ENCODE assay signal across 8 cellular contexts in genomic region chr3:57691411-57692133, GRCh38. TPM values are rescaled to one million over a fixed set of nuclear protein-coding genes. Genes with fewer than 3 reads are reported as not detected.
A peak's percentile ranks its signal among the peaks of the same experiment; 100 is the strongest.
DNase-seq lines count a peak whose midpoint lies in the region; ATAC-seq, FAIRE-seq and TF ChIP-seq lines count a peak whose summit lies in the region.

No MANE protein-coding gene starts in this region.

- ATAC-seq in T-cell (replicated peaks in 1 of 4) (no peak), pancreas (no peak), GM21526 (IDR thresholded peaks at IDR 0.05; ENCODE audit: low FRiP score, unreplicated experiment) (no peak)

- no peak overlapping the region for H3K14ac ChIP-seq in H9 (ENCODE audit: insufficient read depth, low read length)

- H2BK15ac ChIP-seq in H9 (ENCODE audit: low read depth, low read length) = no peak overlapping the region

- FAIRE-seq in pancreas (lab: Jason Lieb, UNC) = no peak

- H3K4me1 Mint-ChIP-seq in H9 = peaks cover 18 to 19% of the 10 kb centered on the region in 2 experiments
- H3K4me1 Mint-ChIP-seq in T-cell = peaks cover 51 to 55% (median 51%) of the 10 kb centered on the region in 3 donors

- no peak overlapping the region for H2AK5ac ChIP-seq in H9 (ENCODE audit: insufficient read length, low read length)

- no peak for TF ChIP-seq CTCF in H9 (conservative IDR thresholded peaks at IDR 0.05)
- no peak for TF ChIP-seq CTCF in pancreas (IDR thresholded peaks at IDR 0.05)

- H3K18ac ChIP-seq in H9 (ENCODE audit: insufficient read length, low read depth, low read length) = no peak overlapping the region

- H3K36me3 Mint-ChIP-seq in H9 (ENCODE audit: insufficient read depth in 1 of 3, low read depth in 3 of 3) (no peaks in the 10 kb centered on the region), T-cell (peaks cover 2% of the 10 kb centered on the region)

- H3K56ac ChIP-seq in H9 (ENCODE audit: insufficient read length, low read depth, low read length) = no peak overlapping the region

- H3K4me3 Mint-ChIP-seq in H9 (peak overlapping the region; percentile 87 to 94), T-cell (peak overlapping the region; percentile 88 to 94 (median 93))

- H3T11ph ChIP-seq in H9 (ENCODE audit: low read length) = no peak overlapping the region

- no peak overlapping the region for H4K8ac ChIP-seq in H9 (replicated peaks; ENCODE audit: insufficient read length, low read depth, low read length)

- no peaks in the 10 kb centered on the region for H3K36me3 ChIP-seq in pancreas

- H2BK20ac ChIP-seq in H9 (ENCODE audit: low read depth, low read length, poor library complexity, severe bottlenecking) = no peak overlapping the region

- H4K5ac ChIP-seq in H9 (ENCODE audit: insufficient read length, low read depth, low read length) = no peak overlapping the region

- H3K4me1 ChIP-seq in H9 (ENCODE audit: insufficient read depth, low read length) (no peaks in the 10 kb centered on the region), pancreas (peaks cover 0 to 15% (median 0%) of the 10 kb centered on the region in 3 donors)

- no peak overlapping the region for H2AFZ ChIP-seq in H9 (ENCODE audit: low read length)

- POLR2A ChIA-PET in T-cell (lab: Charles Lee) = interaction anchor here (0.5 to 0.8 kb wide), 3 partner anchors 17 to 150 kb away, joined by 3 to 23 read pairs (median 4); no protein-coding TSS in a partner anchor

- H3K27ac ChIP-seq in H9 (ENCODE audit: insufficient read length, low read depth, low read length) (peak overlapping the region; percentile 55), pancreas (peak overlapping the region; percentile 84 to 98 (median 94))

- peak overlapping the region; percentile 93 for H3K9ac ChIP-seq in H9 (ENCODE audit: extremely low read depth, insufficient read length, low read length)

- DNase-seq in H9 = no peak
- peak in 1 of 34 experiments; percentile 1 for DNase-seq in T-cell
- DNase-seq in erythroblast (lab: John Stamatoyannopoulos, UW) = peak; percentile 34 to 50
- no peak for DNase-seq in pancreas
- DNase-seq in AG08396 (ENCODE audit: low spot score) = no peak
- no peak for DNase-seq in ureter (ENCODE audit: low spot score)
- DNase-seq in nucleus accumbens (lab: John Stamatoyannopoulos, UW) = no peak

- H3K27me3 Mint-ChIP-seq in H9 (ENCODE audit: low read depth) (no peaks in the 10 kb centered on the region), T-cell (no peaks in the 10 kb centered on the region)

- no peak overlapping the region for H4K91ac ChIP-seq in H9 (ENCODE audit: insufficient read length, low read depth, low read length)

- H3K23me2 ChIP-seq in H9 (ENCODE audit: insufficient read length, low read depth, low read length, poor library complexity, severe bottlenecking) = no peaks in the 10 kb centered on the region

- no peak for TF ChIP-seq POLR2A in erythroblast (IDR thresholded peaks at IDR 0.05; ENCODE audit: low read length)

- H3K9me3 ChIP-seq in H9 (ENCODE audit: control insufficient read depth, low read depth, low read length) (no peaks in the 10 kb centered on the region), pancreas (no peaks in the 10 kb centered on the region)

- H4K20me1 ChIP-seq in H9 (ENCODE audit: control insufficient read depth, insufficient read depth, insufficient read length) = no peaks in the 10 kb centered on the region

- WGBS in H9 (ENCODE audit: extremely low coverage, insufficient read length, low lambda C conversion rate) = no CpG with 5 or more reads among the region's 19 CpGs
- WGBS in pancreas, 2 donors = 29 to 42% methylated on average over 19 of the region's 19 CpGs

- H3K27me3 ChIP-seq in H9 (ENCODE audit: insufficient read depth, low read length) (no peaks in the 10 kb centered on the region), pancreas (no peaks in the 10 kb centered on the region)

- peak overlapping the region; percentile 94 to 100 (median 98) for H3K4me3 ChIP-seq in pancreas

- H3K79me2 ChIP-seq in H9 (ENCODE audit: insufficient read depth, low read length) = peaks cover 4% of the 10 kb centered on the region; the same call in 1 of the 2 replicates

- peak overlapping the region; percentile 92 to 98 (median 94); a peak in 6 of 7 replicates for H3K27ac Mint-ChIP-seq in H9
- H3K27ac Mint-ChIP-seq in T-cell = peak overlapping the region; percentile 91 to 93

- CTCF ChIA-PET in T-cell (lab: Charles Lee) = interaction anchor here (0.7 to 1.5 kb wide), 4 partner anchors 13 to 167 kb away, joined by 3 to 5 read pairs (median 3); no protein-coding TSS in a partner anchor

- H3K4ac ChIP-seq in H9 (ENCODE audit: low read depth, low read length) = no peak overlapping the region

- peaks cover 5% of the 10 kb centered on the region for H3K79me1 ChIP-seq in H9 (ENCODE audit: insufficient read depth, low read depth, low read length, poor library complexity, severe bottlenecking)

- no peaks in the 10 kb centered on the region for H3K9me3 Mint-ChIP-seq in H9
- H3K9me3 Mint-ChIP-seq in T-cell = no peaks in the 10 kb centered on the region

- no peak overlapping the region for H2BK12ac ChIP-seq in H9 (ENCODE audit: insufficient read length, low read depth, low read length)

- intact Hi-C loops in pancreas (cut with DNase I) = no loop called here

- H3K4me2 ChIP-seq in H9 (ENCODE audit: insufficient read depth, insufficient read length, low read length) = peak overlapping the region; percentile 95

- no peak overlapping the region for H3K23ac ChIP-seq in H9 (ENCODE audit: insufficient read length, low read depth, low read length)

- H2BK5ac ChIP-seq in H9 (ENCODE audit: insufficient read length, low read length) = no peak overlapping the region

- H2BK120ac ChIP-seq in H9 (ENCODE audit: low read depth, low read length, poor library complexity, severe bottlenecking) = no peak overlapping the region

RNA-seq across cellular contexts. Expression of gene DENND6A, which starts 1.3 kb away (rescaled TPM):
- 13.2 and 16.1 TPM in 2 replicates for total RNA-seq in H9 (2021)
- total RNA-seq in T-cell = 10 to 100 TPM; 31.6 to 58.9 (median 35.6) TPM
- 10 to 100 TPM in 1 of 6 donors, 1 to 10 TPM in 5; 7.2 to 12.0 (median 9.1) TPM for total RNA-seq in pancreas
- 1 to 10 TPM; 3.3 to 6.1 TPM for polyA plus RNA-seq in pancreas
- total RNA-seq in ureter = 50.9 TPM

Comparison
In these comparisons a context has a peak if more than half of its experiments do, and no peak if none do; other contexts are left out.
1. DNase-seq: peak in erythroblast (2 of 2); none in H9 (single experiment), pancreas (0 of 6), AG08396 (single experiment), ureter (single experiment) and nucleus accumbens (0 of 56).